In genomic region chr9:68793605-68794343, GRCh38 we compare ENCODE assay signal across 1 cellular context.
TF ChIP-seq lines count a peak whose summit lies in the region.

No MANE protein-coding gene starts in this region.

TF ChIP-seq in K562, 482 proteins besides CTCF, POLR2A, EP300 and RAD21 (continued from another document):
- TF ChIP-seq ZNF592 (IDR thresholded peaks at IDR 0.05) (no peak), TAL1 (IDR thresholded peaks at IDR 0.05) (peak; percentile 22; the same call in 1 of the 2 replicates), POLR2AphosphoS5 (IDR thresholded peaks at IDR 0.05; ENCODE audit: control insufficient read depth, insufficient read depth, low read depth, low read length) (no peak), MCM5 (IDR thresholded peaks at IDR 0.05; ENCODE audit: low read depth) (no peak), ZNF511 (CRISPR knock-in tag; IDR thresholded peaks at IDR 0.05) (no peak), CBFA2T2 (conservative IDR thresholded peaks at IDR 0.05) (peak; percentile 33)
- TF ChIP-seq, protein P1, sequence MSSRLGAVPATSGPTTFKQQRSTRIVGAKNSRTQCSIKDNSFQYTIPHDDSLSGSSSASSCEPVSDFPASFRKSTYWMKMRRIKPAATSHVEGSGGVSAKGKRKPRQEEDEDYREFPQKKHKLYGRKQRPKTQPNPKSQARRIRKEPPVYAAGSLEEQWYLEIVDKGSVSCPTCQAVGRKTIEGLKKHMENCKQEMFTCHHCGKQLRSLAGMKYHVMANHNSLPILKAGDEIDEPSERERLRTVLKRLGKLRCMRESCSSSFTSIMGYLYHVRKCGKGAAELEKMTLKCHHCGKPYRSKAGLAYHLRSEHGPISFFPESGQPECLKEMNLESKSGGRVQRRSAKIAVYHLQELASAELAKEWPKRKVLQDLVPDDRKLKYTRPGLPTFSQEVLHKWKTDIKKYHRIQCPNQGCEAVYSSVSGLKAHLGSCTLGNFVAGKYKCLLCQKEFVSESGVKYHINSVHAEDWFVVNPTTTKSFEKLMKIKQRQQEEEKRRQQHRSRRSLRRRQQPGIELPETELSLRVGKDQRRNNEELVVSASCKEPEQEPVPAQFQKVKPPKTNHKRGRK (tag; IDR thresholded peaks at IDR 0.05): no peak
